11 cellular contexts compared by ENCODE assay signal in the genomic region with DNA sequence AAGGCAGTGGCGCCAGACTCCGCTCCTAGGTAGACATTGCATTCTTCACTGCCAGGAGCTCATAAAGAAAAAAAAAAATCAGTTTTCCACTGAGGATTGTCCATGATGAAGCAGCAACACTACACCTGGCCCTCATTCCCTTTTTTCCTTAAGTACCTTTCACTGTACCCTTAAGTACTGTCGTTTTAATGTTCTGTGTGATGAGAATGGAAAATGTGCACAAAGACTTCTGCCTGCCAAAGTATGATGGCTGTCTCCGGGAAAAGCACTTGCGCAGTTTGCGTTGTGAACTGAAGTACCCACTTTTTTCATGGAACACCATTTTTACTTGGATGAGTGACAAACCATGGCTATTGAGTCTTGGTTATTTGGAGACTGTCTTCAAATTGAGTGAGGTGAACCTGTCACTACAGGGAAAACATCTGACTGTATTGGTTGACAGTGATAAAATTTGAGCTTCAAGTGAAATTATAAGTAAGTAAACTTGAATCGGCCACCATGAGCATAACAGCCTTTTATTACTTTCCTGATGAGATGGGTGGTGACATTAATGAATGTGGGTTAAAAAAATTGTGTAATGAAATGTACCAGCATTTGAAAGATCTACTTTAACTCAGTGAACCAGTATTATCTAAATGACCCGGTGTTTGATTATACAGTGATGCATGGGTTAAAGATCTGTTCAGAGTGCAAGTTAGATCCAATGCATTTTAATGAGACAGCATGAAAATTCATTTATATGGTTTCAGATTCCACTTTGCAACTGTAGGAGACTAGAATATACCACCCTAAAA.
DNase-seq lines count a peak whose midpoint lies in the region; ATAC-seq and TF ChIP-seq lines count a peak whose summit lies in the region.
"Had no signal": no experiment of that assay in that cellular context is flagged by ENCODE, and none has a peak within 500 bp of the region (broad histone marks: within the 10 kb centered on the region; RNA-seq: fewer than 3 reads in every experiment).

No MANE protein-coding gene starts in this region.

- no peak for DNase-seq in activated CD4-positive, alpha-beta T cell treated with anti-CD3 and anti-CD28 coated beads, Interleukin-2, amount 10 ng/mL, durations not matched to agents 7 days and 5 days
- DNase-seq in activated CD4-positive, alpha-beta T cell treated with anti-CD3 and anti-CD28 coated beads for 4 hours = no peak
- peak; percentile 97 for DNase-seq in NCI-H2029 treated with DMSO at 0.1 percent for 48 hours (lab: John Stamatoyannopoulos, UW)
- no peak for DNase-seq in activated naive CD4-positive, alpha-beta T cell treated with anti-CD3 and anti-CD28 coated beads, Interleukin-2, amount 50 U/mL, for 72 hours (ENCODE audit: low spot score in 2 of 2)
- no peak for DNase-seq in osteocyte (ENCODE audit: extremely low spot score, unreplicated experiment)
- no peak for DNase-seq in H9
- DNase-seq: stimulated activated CD4-positive, alpha-beta T cell treated with anti-CD3 and anti-CD28 coated beads, Interleukin-4, amount 100 ng/mL, for 4 hours had no signal

- H3T11ph ChIP-seq in H9 (ENCODE audit: low read length) = no peak overlapping the region

- no peak overlapping the region for H2BK5ac ChIP-seq in H9 (ENCODE audit: insufficient read length, low read length)

- no peak for TF ChIP-seq CTCF in osteocyte (IDR thresholded peaks at IDR 0.05)
- no peak for TF ChIP-seq CTCF in H9 (conservative IDR thresholded peaks at IDR 0.05)

- no peak overlapping the region for H2BK20ac ChIP-seq in H9 (ENCODE audit: low read depth, low read length, poor library complexity, severe bottlenecking)

- POLR2A ChIA-PET in activated CD4-positive, alpha-beta T cell treated with anti-CD3 and anti-CD28 coated beads, Interleukin-2, amount 10 ng/mL, durations not matched to agents 7 days and 5 days (lab: Charles Lee) = no interaction called here

- peak overlapping the region; percentile 81 for H3K27ac Mint-ChIP-seq in activated CD4-positive, alpha-beta T cell treated with anti-CD3 and anti-CD28 coated beads, Interleukin-2, amount 10 ng/mL, durations not matched to agents 7 days and 5 days
- peak overlapping the region; percentile 90 to 100 for H3K27ac Mint-ChIP-seq in activated naive CD4-positive, alpha-beta T cell treated with anti-CD3 and anti-CD28 coated beads, Interleukin-2, amount 50 U/mL, for 72 hours
- peak overlapping the region; percentile 36 for H3K27ac Mint-ChIP-seq in osteocyte (ENCODE audit: unreplicated experiment)
- peak overlapping the region in 1 of 3 experiments; percentile 16; a peak in 1 of 7 replicates for H3K27ac Mint-ChIP-seq in H9

- peaks cover 47% of the 10 kb centered on the region for H3K36me3 Mint-ChIP-seq in activated CD4-positive, alpha-beta T cell treated with anti-CD3 and anti-CD28 coated beads, Interleukin-2, amount 10 ng/mL, durations not matched to agents 7 days and 5 days (ENCODE audit: low read depth)
- peaks cover 0 to 41% of the 10 kb centered on the region in 2 donors for H3K36me3 Mint-ChIP-seq in activated naive CD4-positive, alpha-beta T cell treated with anti-CD3 and anti-CD28 coated beads, Interleukin-2, amount 50 U/mL, for 72 hours
- H3K36me3 Mint-ChIP-seq in osteocyte (ENCODE audit: unreplicated experiment) (peaks cover 16% of the 10 kb centered on the region), H9 (ENCODE audit: insufficient read depth in 1 of 3, low read depth in 3 of 3) (peaks cover 12 to 15% (median 15%) of the 10 kb centered on the region in 3 experiments)

- H4K8ac ChIP-seq in H9 (replicated peaks; ENCODE audit: insufficient read length, low read depth, low read length) = no peak overlapping the region

- H3K27me3 ChIP-seq in H9 (ENCODE audit: insufficient read depth, low read length) = no peaks in the 10 kb centered on the region
- H3K27me3 ChIP-seq: esophagus muscularis mucosa had no signal

- H3K27ac ChIP-seq in H9 (ENCODE audit: insufficient read length, low read depth, low read length) = no peak overlapping the region
- H3K27ac ChIP-seq: esophagus muscularis mucosa, RWPE1 had no signal

- H4K5ac ChIP-seq in H9 (ENCODE audit: insufficient read length, low read depth, low read length) = no peak overlapping the region

- no peak overlapping the region for H3K4me2 ChIP-seq in H9 (ENCODE audit: insufficient read depth, insufficient read length, low read length)

- ATAC-seq in activated naive CD4-positive, alpha-beta T cell treated with anti-CD3 and anti-CD28 coated beads, Interleukin-2, amount 50 U/mL, for 72 hours = peak in 1 of 2 donors; percentile 31
- no peak for ATAC-seq in HG02571 (IDR thresholded peaks at IDR 0.05; ENCODE audit: unreplicated experiment)
- ATAC-seq in GM19324 (IDR thresholded peaks at IDR 0.05; ENCODE audit: low FRiP score, unreplicated experiment) = no peak

- no peak overlapping the region for H3K23ac ChIP-seq in H9 (ENCODE audit: insufficient read length, low read depth, low read length)

- peaks cover 2% of the 10 kb centered on the region for H3K79me1 ChIP-seq in H9 (ENCODE audit: insufficient read depth, low read depth, low read length, poor library complexity, severe bottlenecking)

- H3K23me2 ChIP-seq in H9 (ENCODE audit: insufficient read length, low read depth, low read length, poor library complexity, severe bottlenecking) = no peaks in the 10 kb centered on the region

- no peak overlapping the region for H2BK15ac ChIP-seq in H9 (ENCODE audit: low read depth, low read length)

- H2BK12ac ChIP-seq in H9 (ENCODE audit: insufficient read length, low read depth, low read length) = no peak overlapping the region

- H2AFZ ChIP-seq in H9 (ENCODE audit: low read length) = no peak overlapping the region

- no peaks in the 10 kb centered on the region for H3K4me1 ChIP-seq in H9 (ENCODE audit: insufficient read depth, low read length)

- peaks cover 87% of the 10 kb centered on the region for H3K4me1 Mint-ChIP-seq in activated CD4-positive, alpha-beta T cell treated with anti-CD3 and anti-CD28 coated beads, Interleukin-2, amount 10 ng/mL, durations not matched to agents 7 days and 5 days
- H3K4me1 Mint-ChIP-seq in osteocyte (ENCODE audit: unreplicated experiment) (peaks cover 36% of the 10 kb centered on the region), H9 (peaks cover 14 to 20% of the 10 kb centered on the region in 2 experiments)

- no peak overlapping the region for H3K4ac ChIP-seq in H9 (ENCODE audit: low read depth, low read length)

- H4K91ac ChIP-seq in H9 (ENCODE audit: insufficient read length, low read depth, low read length) = no peak overlapping the region

- H3K56ac ChIP-seq in H9 (ENCODE audit: insufficient read length, low read depth, low read length) = no peak overlapping the region

- no peak overlapping the region for H3K18ac ChIP-seq in H9 (ENCODE audit: insufficient read length, low read depth, low read length)

- H3K4me3 Mint-ChIP-seq in activated CD4-positive, alpha-beta T cell treated with anti-CD3 and anti-CD28 coated beads, Interleukin-2, amount 10 ng/mL, durations not matched to agents 7 days and 5 days = peak overlapping the region; percentile 18
- H3K4me3 Mint-ChIP-seq in osteocyte (ENCODE audit: unreplicated experiment) (no peak overlapping the region), H9 (no peak overlapping the region)

- WGBS in H9 (ENCODE audit: extremely low coverage, insufficient read length, low lambda C conversion rate) = no CpG with 5 or more reads among the region's 8 CpGs

- peaks cover 2% of the 10 kb centered on the region for H3K9me3 Mint-ChIP-seq in activated CD4-positive, alpha-beta T cell treated with anti-CD3 and anti-CD28 coated beads, Interleukin-2, amount 10 ng/mL, durations not matched to agents 7 days and 5 days
- no peaks in the 10 kb centered on the region for H3K9me3 Mint-ChIP-seq in activated naive CD4-positive, alpha-beta T cell treated with anti-CD3 and anti-CD28 coated beads, Interleukin-2, amount 50 U/mL, for 72 hours
- peaks cover 4% of the 10 kb centered on the region for H3K9me3 Mint-ChIP-seq in osteocyte (ENCODE audit: unreplicated experiment)
- peaks cover 9 to 12% of the 10 kb centered on the region in 2 experiments; a peak in 4 of 5 replicates for H3K9me3 Mint-ChIP-seq in H9

- no peaks in the 10 kb centered on the region for H3K79me2 ChIP-seq in H9 (ENCODE audit: insufficient read depth, low read length)

- H4K20me1 ChIP-seq in H9 (ENCODE audit: control insufficient read depth, insufficient read depth, insufficient read length) = no peaks in the 10 kb centered on the region

- H3K14ac ChIP-seq in H9 (ENCODE audit: insufficient read depth, low read length) = no peak overlapping the region

- no peak overlapping the region for H2AK5ac ChIP-seq in H9 (ENCODE audit: insufficient read length, low read length)

- CTCF ChIA-PET in activated CD4-positive, alpha-beta T cell treated with anti-CD3 and anti-CD28 coated beads, Interleukin-2, amount 10 ng/mL, durations not matched to agents 7 days and 5 days (lab: Charles Lee) = interaction anchor here (0.5 kb wide), 1 partner anchor 223 kb away, joined by 6 read pairs; no protein-coding TSS in a partner anchor

- H3K9ac ChIP-seq in H9 (ENCODE audit: extremely low read depth, insufficient read length, low read length) = no peak overlapping the region

- H2BK120ac ChIP-seq in H9 (ENCODE audit: low read depth, low read length, poor library complexity, severe bottlenecking) = no peak overlapping the region

- H3K9me3 ChIP-seq in H9 (ENCODE audit: control insufficient read depth, low read depth, low read length) = no peaks in the 10 kb centered on the region
- H3K9me3 ChIP-seq: esophagus muscularis mucosa had no signal

- no peaks in the 10 kb centered on the region for H3K27me3 Mint-ChIP-seq in activated CD4-positive, alpha-beta T cell treated with anti-CD3 and anti-CD28 coated beads, Interleukin-2, amount 10 ng/mL, durations not matched to agents 7 days and 5 days
- H3K27me3 Mint-ChIP-seq in osteocyte (ENCODE audit: unreplicated experiment) (no peaks in the 10 kb centered on the region), H9 (ENCODE audit: low read depth) (no peaks in the 10 kb centered on the region; the same call in 1 of the 2 replicates)
